ENCODE assay signal across 8 cellular contexts in genomic region chr1:193185861-193186714, GRCh38. TPM values are rescaled to one million over a fixed set of nuclear protein-coding genes. Genes with fewer than 3 reads are reported as not detected.
DNase-seq lines count a peak whose midpoint lies in the region; ATAC-seq and TF ChIP-seq lines count a peak whose summit lies in the region.

Gene B3GALT2 (minus strand): TSS chr1:193186613. CDS start chr1:193181562, 5,051 bp downstream.

- no peak within 1 kb of the TSS for H4K8ac ChIP-seq in mesendoderm (ENCODE audit: low read depth, low read length)

- H3K9me3 ChIP-seq in RWPE2 (ENCODE audit: severe bottlenecking) = no peaks in the 10 kb centered on the region
- H3K9me3 ChIP-seq in tibial artery = no peaks in the 10 kb centered on the region

- H3K4me1 ChIP-seq in RWPE2 (ENCODE audit: insufficient read depth, poor library complexity, severe bottlenecking) (peaks cover 23% of the 10 kb centered on the region), mesendoderm (ENCODE audit: control insufficient read depth, low read depth, low read length) (no peaks in the 10 kb centered on the region), tibial artery (peaks cover 0 to 95% (median 18%) of the 10 kb centered on the region in 4 donors)

- H2BK15ac ChIP-seq in mesendoderm (replicated peaks; ENCODE audit: low read depth) = no peak within 1 kb of the TSS

- H3K79me2 ChIP-seq in mesendoderm (ENCODE audit: control insufficient read depth, insufficient read depth, low read length) = peaks cover 9% of the 10 kb centered on the region

- H3K27ac ChIP-seq in RWPE2 (ENCODE audit: poor library complexity, severe bottlenecking) = peak within 1 kb of the TSS; percentile 33
- no peak within 1 kb of the TSS for H3K27ac ChIP-seq in mesendoderm (ENCODE audit: low read depth, low read length)
- peak within 1 kb of the TSS; percentile 15 to 34 for H3K27ac ChIP-seq in tibial artery

- H2BK120ac ChIP-seq in mesendoderm (ENCODE audit: low read depth, low read length) = no peak within 1 kb of the TSS

- H4K5ac ChIP-seq in mesendoderm (ENCODE audit: low read length) = no peak within 1 kb of the TSS

- peak within 1 kb of the TSS; percentile 51 for H3K18ac ChIP-seq in mesendoderm (ENCODE audit: low read length)

- no peak within 1 kb of the TSS for H2BK5ac ChIP-seq in mesendoderm (ENCODE audit: low read length)

- H3K36me3 ChIP-seq in RWPE2 (ENCODE audit: low read depth) (no peaks in the 10 kb centered on the region), mesendoderm (ENCODE audit: control insufficient read depth, insufficient read depth, low read length) (no peaks in the 10 kb centered on the region), tibial artery (no peaks in the 10 kb centered on the region)

- WGBS in mesendoderm (ENCODE audit: extremely low coverage, insufficient coverage, low lambda C conversion rate) = no CpG with 5 or more reads among the region's 13 CpGs

- ATAC-seq in RWPE2 (ENCODE audit: low read depth) = peak; percentile 63
- no peak for ATAC-seq in HG03025 (IDR thresholded peaks at IDR 0.05; ENCODE audit: low FRiP score, unreplicated experiment)

- H3K27me3 ChIP-seq in RWPE2 (ENCODE audit: insufficient read depth, poor library complexity, severe bottlenecking) = no peaks in the 10 kb centered on the region
- H3K27me3 ChIP-seq in mesendoderm (ENCODE audit: insufficient read depth, low read length, poor library complexity) = no peaks in the 10 kb centered on the region
- no peaks in the 10 kb centered on the region for H3K27me3 ChIP-seq in tibial artery

- DNase-seq in AG08395 (ENCODE audit: low spot score) (peak; percentile 5), HEK293T (ENCODE audit: extremely low spot score) (peak; percentile 19), RWPE2 (ENCODE audit: low spot score) (no peak), dermis blood vessel endothelial cell (peak; percentile 19), mesendoderm (no peak), tibial artery (no peak), KG1 (lab: John Stamatoyannopoulos, UW) (no peak)

- H3K9ac ChIP-seq in mesendoderm (ENCODE audit: low read length) = no peak within 1 kb of the TSS

- H3K56ac ChIP-seq in mesendoderm (ENCODE audit: low read length) = no peak within 1 kb of the TSS

- intact Hi-C loops in tibial artery (cut with DNase I; ENCODE audit: low total_unique reads) = no loop called here

- H3K4me2 ChIP-seq in mesendoderm (ENCODE audit: low read length) = no peak within 1 kb of the TSS

- no peaks in the 10 kb centered on the region for H3K79me1 ChIP-seq in mesendoderm (ENCODE audit: low read length)

- no peak for TF ChIP-seq CTCF in RWPE2 (IDR thresholded peaks at IDR 0.05; ENCODE audit: poor library complexity, severe bottlenecking)
- TF ChIP-seq CTCF in tibial artery (IDR thresholded peaks at IDR 0.05) = no peak

- POLR2A ChIA-PET in HEK293T (lab: Yijun Ruan, JAX) = interaction anchor here (1.2 kb wide), 1 partner anchor 128 kb away, joined by 3 read pairs; no protein-coding TSS in a partner anchor

- H3K4me3 ChIP-seq in RWPE2 (ENCODE audit: severe bottlenecking) (no peak within 1 kb of the TSS), mesendoderm (ENCODE audit: low read length) (no peak within 1 kb of the TSS), tibial artery (peak within 1 kb of the TSS; percentile 35 to 40)

- no peak within 1 kb of the TSS for H3K23ac ChIP-seq in mesendoderm (ENCODE audit: low read length)

- no peak within 1 kb of the TSS for H2AK5ac ChIP-seq in mesendoderm (ENCODE audit: low read length)

- no peak within 1 kb of the TSS for H3K4ac ChIP-seq in mesendoderm (ENCODE audit: low read depth, low read length)

- CTCF ChIA-PET in HEK293T (lab: Yijun Ruan, JAX) = no interaction called here

TF ChIP-seq in HEK293T, 16 proteins besides CTCF, POLR2A, EP300 and RAD21:
- TF ChIP-seq L3MBTL2 (conservative IDR thresholded peaks at IDR 0.05) (no peak), PKNOX1 (IDR thresholded peaks at IDR 0.05) (peak; percentile 62; the same call in 1 of the 2 replicates)
TF ChIP-seq in HEK293T: peak in this region for 1.

RNA-seq across cellular contexts. Expression of gene B3GALT2, which starts in this region (rescaled TPM):
- 2.9 and 4.4 TPM in 2 replicates for total RNA-seq in dermis blood vessel endothelial cell
- not detected for polyA plus RNA-seq in mesendoderm (2013, experiment 1 of 2)
- polyA plus RNA-seq in mesendoderm (2013, experiment 2 of 2) = not detected

Comparison
In these comparisons a context has a peak if more than half of its experiments do, and no peak if none do; other contexts are left out.
1. DNase-seq: peak in AG08395 (single experiment), HEK293T (single experiment) and dermis blood vessel endothelial cell (single experiment); none in RWPE2 (single experiment), mesendoderm (single experiment), tibial artery (0 of 2) and KG1 (single experiment).
2. H3K4me3 ChIP-seq: peak in tibial artery (2 of 2); none in RWPE2 (single experiment) and mesendoderm (single experiment).